In the genomic region with DNA sequence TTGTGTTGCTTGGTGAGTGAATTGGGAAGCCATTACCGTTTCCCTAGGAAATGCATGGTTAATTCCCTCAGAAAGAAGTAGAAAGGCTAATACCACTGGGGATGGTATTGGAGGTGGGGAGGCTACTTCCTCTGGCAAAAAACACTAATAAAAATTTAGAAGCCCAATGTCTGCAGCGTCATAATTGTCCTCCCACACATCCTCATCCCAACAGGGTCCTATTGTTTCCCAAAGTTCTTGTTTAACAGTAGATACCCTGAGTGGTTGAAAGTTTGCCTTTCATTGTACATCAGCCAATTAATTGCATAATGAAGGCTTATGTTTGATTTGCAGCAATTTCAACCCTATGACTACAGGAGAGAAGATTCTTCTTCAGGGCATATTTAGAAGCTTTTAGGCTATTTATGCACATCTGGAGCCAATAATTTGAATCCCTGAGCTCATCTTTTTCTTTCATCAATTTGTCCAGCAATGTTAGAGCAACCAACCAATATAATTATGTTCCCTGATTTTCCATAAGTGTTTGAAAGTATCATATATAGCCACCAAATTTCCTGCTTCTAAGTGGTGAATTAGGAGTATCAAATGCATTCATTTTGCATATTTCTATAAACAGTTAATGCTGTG, we compare ENCODE assay signal across 17 cellular contexts.
DNase-seq lines count a peak whose midpoint lies in the region; ATAC-seq, FAIRE-seq and TF ChIP-seq lines count a peak whose summit lies in the region.
"Had no signal": no experiment of that assay in that cellular context is flagged by ENCODE, and none has a peak within 500 bp of the region (broad histone marks: within the 10 kb centered on the region; RNA-seq: fewer than 3 reads in every experiment).

No MANE protein-coding gene starts in this region.

- H3K4me1 ChIP-seq in ascending aorta: no peaks in the 10 kb centered on the region
- H3K4me1 ChIP-seq: BLaER1 had no signal

- H3K4me3 ChIP-seq in ascending aorta (no peak overlapping the region), H7 (ENCODE audit: insufficient read depth, low read depth, low read length) (no peak overlapping the region)
- H3K4me3 ChIP-seq: BLaER1, GM23338 had no signal

- H3K27me3 ChIP-seq in ascending aorta (no peaks in the 10 kb centered on the region), H7 (ENCODE audit: control insufficient read depth, insufficient read depth, low read length) (no peaks in the 10 kb centered on the region)
- H3K27me3 ChIP-seq: BLaER1 had no signal

- no peaks in the 10 kb centered on the region for H3K9me3 ChIP-seq in ascending aorta
- H3K9me3 ChIP-seq: BLaER1 had no signal

- no peak for TF ChIP-seq POLR2A in H54 (IDR thresholded peaks at IDR 0.05; ENCODE audit: low read depth, low read length)

- no peak for TF ChIP-seq CTCF in ascending aorta (IDR thresholded peaks at IDR 0.05)

- no peak overlapping the region for H3K27ac ChIP-seq in ascending aorta
- H3K27ac ChIP-seq: BLaER1, C4-2B had no signal

- peak; percentile 20 for FAIRE-seq in H54 (lab: Jason Lieb, UNC)
- FAIRE-seq: GM12891, GM18507 had no signal

- intact Hi-C loops in left cardiac atrium (cut with DNase I): no loop called here
- intact Hi-C loops in ascending aorta (cut with DNase I): no loop called here

- no peaks in the 10 kb centered on the region for H3K36me3 ChIP-seq in ascending aorta
- H3K36me3 ChIP-seq in H7 (replicated peaks; ENCODE audit: control insufficient read depth, insufficient read depth, low read length): no peaks in the 10 kb centered on the region
- H3K36me3 ChIP-seq: BLaER1 had no signal

- DNase-seq in H54 (ENCODE audit: insufficient read length, low spot score): no peak
- peak; percentile 70 for DNase-seq in NCI-H748 treated with DMSO at 0.1 percent for 48 hours (lab: John Stamatoyannopoulos, UW)
- DNase-seq in foreskin melanocyte: peak; percentile 17
- DNase-seq in left cardiac atrium: no peak
- no peak for DNase-seq in ascending aorta (ENCODE audit: low spot score in 2 of 2)
- DNase-seq in H7: no peak
- DNase-seq: CD4-positive, CD25-positive, alpha-beta regulatory T cell; CD8-positive, alpha-beta T cell; DMS53; DMS79 treated with DMSO at 0.1 percent for 48 hours; GF-D8; HCEC 1CT had no signal

- ATAC-seq in left cardiac atrium: no peak
- ATAC-seq: CD8-positive, alpha-beta T cell; GM23338 had no signal

Comparison
In these comparisons a context has a peak if more than half of its experiments do, and no peak if none do; other contexts are left out.
1. DNase-seq: peak in NCI-H748 treated with DMSO at 0.1 percent for 48 hours (single experiment) and foreskin melanocyte (single experiment); none in H54 (single experiment), left cardiac atrium (single experiment), ascending aorta (0 of 2) and H7 (single experiment).